Comparison of ENCODE assay signal across 8 cellular contexts in the genomic region with DNA sequence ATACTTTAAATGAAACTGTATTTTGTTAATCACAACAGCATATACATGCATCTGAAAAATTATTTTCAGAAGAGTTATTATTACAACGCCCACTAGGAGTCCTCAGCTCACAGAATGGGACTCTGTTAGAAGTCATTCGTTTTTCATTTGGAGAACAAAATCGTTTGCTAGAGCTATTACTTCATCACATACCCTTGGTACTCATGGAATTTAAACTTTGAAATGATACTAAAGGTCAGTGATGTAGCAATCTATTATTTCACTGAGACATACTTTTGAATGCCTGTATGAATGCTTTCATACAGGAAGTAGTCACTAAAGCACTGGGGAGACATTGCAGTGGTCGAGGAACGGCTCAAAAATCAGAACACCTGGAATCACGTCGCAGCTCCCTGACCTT.
A peak's percentile ranks its signal among the peaks of the same experiment; 100 is the strongest.
DNase-seq lines count a peak whose midpoint lies in the region; ATAC-seq lines count a peak whose summit lies in the region.

No MANE protein-coding gene starts in this region.

- no peaks in the 10 kb centered on the region for H3K27me3 Mint-ChIP-seq in natural killer cell treated with Interleukin-12 subunit alpha and Interleukin-12 subunit beta and Interleukin-15 and Interleukin-18, amount 100 ng/mL, for 72 hours

- no peak overlapping the region for H3K4me3 Mint-ChIP-seq in natural killer cell treated with Interleukin-12 subunit alpha and Interleukin-12 subunit beta and Interleukin-15 and Interleukin-18, amount 100 ng/mL, for 72 hours

- peak overlapping the region; percentile 57 to 79 for H3K27ac Mint-ChIP-seq in natural killer cell treated with Interleukin-12 subunit alpha and Interleukin-12 subunit beta and Interleukin-15 and Interleukin-18, amount 100 ng/mL, for 72 hours

- peaks cover 4 to 8% of the 10 kb centered on the region in 2 donors for H3K4me1 Mint-ChIP-seq in natural killer cell treated with Interleukin-12 subunit alpha and Interleukin-12 subunit beta and Interleukin-15 and Interleukin-18, amount 100 ng/mL, for 72 hours (ENCODE audit: low read depth in 2 of 2)

- ATAC-seq in GM21717 (IDR thresholded peaks at IDR 0.05; ENCODE audit: unreplicated experiment): peak; percentile 43
- ATAC-seq in natural killer cell treated with Interleukin-12 subunit alpha and Interleukin-12 subunit beta and Interleukin-15 and Interleukin-18, amount 100 ng/mL, for 72 hours: peak; percentile 38 to 52

- DNase-seq in COLO829 (ENCODE audit: low spot score): peak; percentile 25
- DNase-seq in NCI-H69 (lab: John Stamatoyannopoulos, UW): peak; percentile 6
- DNase-seq in dermis blood vessel endothelial cell: peak; percentile 55
- no peak for DNase-seq in natural killer cell treated with Interleukin-12 subunit alpha and Interleukin-12 subunit beta and Interleukin-15 and Interleukin-18, amount 100 ng/mL, for 72 hours (ENCODE audit: low spot score)
- DNase-seq in iPS-NIHi7 (ENCODE audit: extremely low spot score): no peak
- no peak for DNase-seq in mucosa of gallbladder (ENCODE audit: low spot score)
- DNase-seq in amygdala (lab: John Stamatoyannopoulos, UW): no peak

- no peaks in the 10 kb centered on the region for H3K9me3 Mint-ChIP-seq in natural killer cell treated with Interleukin-12 subunit alpha and Interleukin-12 subunit beta and Interleukin-15 and Interleukin-18, amount 100 ng/mL, for 72 hours

- no peaks in the 10 kb centered on the region for H3K36me3 Mint-ChIP-seq in natural killer cell treated with Interleukin-12 subunit alpha and Interleukin-12 subunit beta and Interleukin-15 and Interleukin-18, amount 100 ng/mL, for 72 hours

Comparison
In these comparisons a context has a peak if more than half of its experiments do, and no peak if none do; other contexts are left out.
1. DNase-seq: peak in COLO829 (single experiment), NCI-H69 (single experiment) and dermis blood vessel endothelial cell (single experiment); none in natural killer cell treated with Interleukin-12 subunit alpha and Interleukin-12 subunit beta and Interleukin-15 and Interleukin-18, amount 100 ng/mL, for 72 hours (single experiment), iPS-NIHi7 (single experiment), mucosa of gallbladder (single experiment) and amygdala (0 of 56).